Comparison of ENCODE assay signal across 8 cellular contexts in the genomic region with DNA sequence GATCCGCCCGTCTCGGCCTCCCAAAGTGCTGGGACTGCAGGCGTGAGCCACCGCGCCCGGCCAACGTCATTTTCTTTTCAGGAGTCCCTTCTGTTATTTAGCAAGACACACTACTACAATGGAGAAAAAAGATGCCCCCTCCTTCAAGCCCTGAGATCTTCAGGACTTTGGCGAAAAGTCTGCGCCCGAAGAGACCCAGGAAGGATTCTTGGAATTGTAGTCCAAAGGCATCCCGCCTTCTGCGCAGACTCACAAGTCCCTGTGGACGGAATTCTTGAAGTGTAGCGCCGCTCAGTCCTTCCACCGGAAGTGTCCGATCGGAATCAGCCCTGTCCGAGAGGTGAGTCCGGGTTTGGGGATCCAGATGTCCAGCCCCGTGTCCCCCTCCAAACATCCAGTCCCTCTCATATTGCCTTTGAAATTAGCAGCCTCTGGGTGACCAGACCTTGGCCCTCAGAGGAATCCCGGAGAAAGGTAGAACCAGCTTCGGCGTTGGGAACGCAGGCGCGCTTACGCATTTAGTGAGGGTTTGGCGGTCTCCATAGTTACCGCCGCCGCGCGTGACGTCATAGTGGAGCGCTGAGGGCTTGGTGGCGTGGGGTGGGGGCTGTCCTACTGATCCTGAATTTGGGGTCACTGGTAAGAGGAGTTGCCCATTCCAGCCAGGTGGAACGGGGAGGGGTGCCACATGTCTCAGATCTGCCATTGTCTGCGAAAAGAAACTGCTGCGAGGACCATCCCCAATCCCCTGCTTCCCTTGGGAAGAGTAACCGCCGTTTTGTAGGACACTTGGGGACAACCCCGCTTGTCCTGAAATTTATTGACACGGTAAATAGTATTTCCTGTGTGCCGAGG. TPM values are rescaled to one million over a fixed set of nuclear protein-coding genes. Genes with fewer than 3 reads are reported as not detected.
DNase-seq lines count a peak whose midpoint lies in the region; ATAC-seq and TF ChIP-seq lines count a peak whose summit lies in the region.

No MANE protein-coding gene starts in this region.

- H3K27ac ChIP-seq in left lung: peak overlapping the region; percentile 84 to 88

- H3K36me3 ChIP-seq in left lung: peaks cover 0 to 7% of the 10 kb centered on the region in 2 donors

- ATAC-seq in GM19395 (IDR thresholded peaks at IDR 0.05; ENCODE audit: unreplicated experiment) (peak; percentile 80), HG03558 (IDR thresholded peaks at IDR 0.05; ENCODE audit: extremely low read depth, unreplicated experiment) (peak; percentile 45), left lung (peak; percentile 97)

- H3K27me3 ChIP-seq in left lung: no peaks in the 10 kb centered on the region

- peaks cover 8 to 10% of the 10 kb centered on the region in 2 donors for H3K4me1 ChIP-seq in left lung

- no peaks in the 10 kb centered on the region for H3K9me3 ChIP-seq in left lung

- H3K4me3 ChIP-seq in left lung: peak overlapping the region; percentile 60 to 69

- DNase-seq in C1 segment of cervical spinal cord (lab: John Stamatoyannopoulos, UW) (peak; percentile 69 to 98 (median 94)), NCI-H69 (lab: John Stamatoyannopoulos, UW) (peak; percentile 98), dermis blood vessel endothelial cell (peak; percentile 98), left lung (peak; percentile 92)
- DNase-seq in activated CD4-positive, alpha-beta T cell treated with anti-CD3 and anti-CD28 coated beads, Interleukin-2, amount 50 U/mL, for 4 hours: peak; percentile 86
- peak; percentile 91 to 92 for DNase-seq in stimulated activated CD4-positive, alpha-beta T cell treated with anti-CD3 and anti-CD28 coated beads, Interleukin-2, amount 100 ng/mL, for 24 hours

- no peak for TF ChIP-seq CTCF in left lung (IDR thresholded peaks at IDR 0.05)

- intact Hi-C loops in left lung (cut with DNase I): no loop called here

RNA-seq across cellular contexts. Expression of gene ZNF165, which starts 0.5 kb away (rescaled TPM):
- 0.17 and 0.23 TPM in 2 replicates for total RNA-seq in dermis blood vessel endothelial cell
- 1 to 10 TPM; 3.4 to 4.2 TPM for total RNA-seq in left lung

RNA-seq across cellular contexts. Expression of gene ZSCAN16, which starts 43.6 kb away (rescaled TPM):
- total RNA-seq in dermis blood vessel endothelial cell (13.5 and 19.1 TPM in 2 replicates), left lung (1 to 10 TPM; 3.0 to 4.6 TPM)

Comparison
In these comparisons a context has a peak if more than half of its experiments do, and no peak if none do; other contexts are left out.
1. Peak in every context shown above with its lines: DNase-seq, ATAC-seq, H3K4me3 ChIP-seq and H3K27ac ChIP-seq.
2. ATAC-seq: peak in every context shown above with its lines; median percentile 97 in left lung; 80 in GM19395; 45 in HG03558.